In genomic region chr20:54497931-54498718, GRCh38 we compare ENCODE assay signal across 19 cellular contexts. TPM values are rescaled to one million over a fixed set of nuclear protein-coding genes. Genes with fewer than 3 reads are reported as not detected.
"Had no signal": no experiment of that assay in that cellular context is flagged by ENCODE, and none has a peak within 500 bp of the region (broad histone marks: within the 10 kb centered on the region; RNA-seq: fewer than 3 reads in every experiment).

No MANE protein-coding gene starts in this region.

- H3K27ac ChIP-seq: brain microvascular endothelial cell, esophagus squamous epithelium, gastrocnemius medialis, pancreas, sigmoid colon, spleen had no signal

- ATAC-seq: activated naive CD4-positive, alpha-beta T cell treated with anti-CD3 and anti-CD28 coated beads, Interleukin-2, amount 50 U/mL, for 72 hours; activated T-cell treated with anti-CD3 and anti-CD28 coated beads, Interleukin-2, amount 50 U/mL, for 72 hours; gastrocnemius medialis; left lobe of liver; pancreas; stimulated activated naive CD8-positive, alpha-beta T cell treated with anti-CD3 and anti-CD28 coated beads, Interleukin-15, amount 100 ng/mL, for 72 hours had no signal

- H3K9me3 ChIP-seq: esophagus squamous epithelium, gastrocnemius medialis, pancreas, sigmoid colon, spleen had no signal

- H3K27me3 ChIP-seq: brain microvascular endothelial cell, esophagus squamous epithelium, gastrocnemius medialis, pancreas, sigmoid colon, spleen had no signal

- DNase-seq: activated CD4-positive, alpha-beta T cell treated with anti-CD3 and anti-CD28 coated beads, Interleukin-2, amount 10 ng/mL, durations not matched to agents 7 days and 5 days; activated CD8-positive, alpha-beta memory T cell treated with anti-CD3 and anti-CD28 coated beads, Interleukin-2, amount 50 U/mL, for 48 hours; activated gamma-delta T cell; activated T-cell treated with anti-CD3 and anti-CD28 coated beads, Interleukin-2, amount 50 U/mL, for 72 hours; brain microvascular endothelial cell; cortex of kidney; effector CD8-positive, alpha-beta T cell; esophagus squamous epithelium; gastrocnemius medialis; islet precursor cell; mammary epithelial cell; naive B cell; pancreas; sigmoid colon; spleen; stimulated activated naive CD8-positive, alpha-beta T cell treated with anti-CD3 and anti-CD28 coated beads, Interleukin-15, amount 100 ng/mL, for 72 hours had no signal

- H3K4me1 ChIP-seq: esophagus squamous epithelium, pancreas, sigmoid colon, spleen had no signal

- H3K36me3 ChIP-seq: brain microvascular endothelial cell, esophagus squamous epithelium, gastrocnemius medialis, pancreas, sigmoid colon, spleen had no signal

- H3K4me3 ChIP-seq: esophagus squamous epithelium, gastrocnemius medialis, pancreas, sigmoid colon, spleen had no signal

RNA-seq across cellular contexts. Expression of gene DOK5, which starts 22.7 kb away (rescaled TPM):
- total RNA-seq: activated CD4-positive, alpha-beta T cell treated with anti-CD3 and anti-CD28 coated beads, Interleukin-2, amount 10 ng/mL, durations not matched to agents 7 days and 5 days; left lobe of liver; mononuclear cell had no signal
- polyA plus RNA-seq: mammary epithelial cell had no signal
